ENCODE assay signal across 14 cellular contexts in the genomic region with DNA sequence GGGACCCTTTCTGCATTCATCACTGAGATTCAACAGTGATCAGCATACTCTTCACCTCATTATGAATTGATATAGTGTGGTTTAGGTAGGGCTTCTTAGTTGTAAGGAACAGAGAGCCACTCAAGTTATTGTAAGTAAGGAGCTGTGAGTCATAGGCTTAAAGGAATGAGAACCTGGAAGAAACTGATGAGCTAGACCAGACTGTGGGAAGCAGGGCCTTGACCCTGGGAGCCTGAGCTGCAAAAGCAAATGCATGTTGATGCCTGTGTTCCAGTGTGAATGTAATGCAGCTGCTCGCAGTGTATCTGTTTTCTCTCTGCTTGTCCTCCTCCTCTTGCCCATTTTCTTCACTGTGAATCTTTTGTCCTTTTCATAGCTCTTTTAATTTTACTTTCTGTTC.
"Had no signal": no experiment of that assay in that cellular context is flagged by ENCODE, and none has a peak within 500 bp of the region (broad histone marks: within the 10 kb centered on the region; RNA-seq: fewer than 3 reads in every experiment).

No MANE protein-coding gene starts in this region.

- H3K27me3 ChIP-seq: right atrium auricular region, suprapubic skin had no signal

- H3K4me3 ChIP-seq: left ventricle myocardium inferior, right atrium auricular region, smooth muscle cell, suprapubic skin had no signal

- H3K27ac ChIP-seq: left ventricle myocardium inferior, right atrium auricular region, suprapubic skin had no signal

- H3K4me1 ChIP-seq: left ventricle myocardium inferior, right atrium auricular region, suprapubic skin had no signal

- DNase-seq: activated B cell treated with CpG ODN at 0.5 μM for 24 hours; activated CD4-positive, alpha-beta T cell treated with anti-CD3 and anti-CD28 coated beads for 48 hours; activated CD8-positive, alpha-beta memory T cell treated with anti-CD3 and anti-CD28 coated beads, Interleukin-2, amount 50 U/mL, for 4 hours; activated CD8-positive, alpha-beta T cell treated with anti-CD3 and anti-CD28 coated beads, Interleukin-2, amount 10 ng/mL, durations not matched to agents 7 days and 5 days; activated effector memory CD4-positive, alpha-beta T cell treated with anti-CD3 and anti-CD28 coated beads, Interleukin-2, amount 50 U/mL, for 16 hours; activated T-cell treated with anti-CD3 and anti-CD28 coated beads, Interleukin-2, amount 50 U/mL, for 48 hours; amniotic stem cell; kidney; left ventricle myocardium inferior; occipital lobe; trophoblast cell had no signal

- H3K4me2 ChIP-seq: smooth muscle cell had no signal

- ATAC-seq: activated CD8-positive, alpha-beta T cell treated with anti-CD3 and anti-CD28 coated beads, Interleukin-2, amount 10 ng/mL, durations not matched to agents 7 days and 5 days had no signal
